10 cellular contexts compared by ENCODE assay signal in genomic region chr12:131947482-131948027, GRCh38. TPM values are rescaled to one million over a fixed set of nuclear protein-coding genes. Genes with fewer than 3 reads are reported as not detected.
A peak's percentile ranks its signal among the peaks of the same experiment; 100 is the strongest.
DNase-seq lines count a peak whose midpoint lies in the region; ATAC-seq and TF ChIP-seq lines count a peak whose summit lies in the region.
"Had no signal": no experiment of that assay in that cellular context is flagged by ENCODE, and none has a peak within 500 bp of the region (broad histone marks: within the 10 kb centered on the region; RNA-seq: fewer than 3 reads in every experiment).

No MANE protein-coding gene starts in this region.

- H3K4me1 ChIP-seq in A673 (ENCODE audit: insufficient read depth, low read length, poor library complexity, severe bottlenecking) (no peaks in the 10 kb centered on the region), lower lobe of right lung (peaks cover 33% of the 10 kb centered on the region)
- H3K4me1 ChIP-seq in naive thymus-derived CD4-positive, alpha-beta T cell (ENCODE audit: control insufficient read depth in 2 of 2, insufficient read depth in 2 of 2, low read length in 2 of 2) = peaks cover 7 to 8% of the 10 kb centered on the region in 2 donors

- no peak for TF ChIP-seq CTCF in A673 (conservative IDR thresholded peaks at IDR 0.05; ENCODE audit: low read depth, low read length)
- TF ChIP-seq CTCF in CD4-positive, alpha-beta T cell (IDR thresholded peaks at IDR 0.05) = no peak
- TF ChIP-seq CTCF in coronary artery (IDR thresholded peaks at IDR 0.05) = no peak
- TF ChIP-seq CTCF in lower lobe of right lung (IDR thresholded peaks at IDR 0.05) = no peak

- no TSS peak for BruUV-seq in A673 (replicated peaks; lab: Mats Ljungman, UMichigan)

- no peaks in the 10 kb centered on the region for H3K27me3 Mint-ChIP-seq in CD4-positive, alpha-beta T cell
- no peaks in the 10 kb centered on the region for H3K27me3 Mint-ChIP-seq in activated T-helper 17 cell treated with anti-CD3 and anti-CD28 coated beads, Interleukin-2, amount 50 U/mL, for 72 hours
- H3K27me3 Mint-ChIP-seq in naive thymus-derived CD4-positive, alpha-beta T cell = no peaks in the 10 kb centered on the region
- H3K27me3 Mint-ChIP-seq: type B pancreatic cell had no signal

- peak overlapping the region; percentile 51 for H3K27ac ChIP-seq in A673 (ENCODE audit: low read depth, low read length, poor library complexity, severe bottlenecking)
- H3K27ac ChIP-seq in CD4-positive, alpha-beta T cell (ENCODE audit: low read depth, low read length) = no peak overlapping the region
- H3K27ac ChIP-seq in naive thymus-derived CD4-positive, alpha-beta T cell (ENCODE audit: low read depth, low read length) = peak overlapping the region; percentile 37
- peak overlapping the region in 1 of 2 donors; percentile 56 for H3K27ac ChIP-seq in coronary artery
- H3K27ac ChIP-seq in lower lobe of right lung = no peak overlapping the region

- no peak for DNase-seq in A673 (ENCODE audit: low spot score)
- DNase-seq in CD4-positive, alpha-beta T cell = no peak
- no peak for DNase-seq in naive thymus-derived CD4-positive, alpha-beta T cell
- DNase-seq in coronary artery (ENCODE audit: low spot score) = no peak
- DNase-seq in lower lobe of right lung = no peak
- DNase-seq: left ventricle myocardium inferior, MM.1S had no signal

- POLR2A ChIA-PET in A673 (lab: Charles Lee; ENCODE audit: low non-redundant PET) = no interaction called here
- POLR2A ChIA-PET in CD4-positive, alpha-beta T cell (lab: Charles Lee) = no interaction called here
- POLR2A ChIA-PET in naive thymus-derived CD4-positive, alpha-beta T cell (lab: Charles Lee) = no interaction called here

- intact Hi-C loops in A673 (cut with micrococcal nuclease; ENCODE audit: unreplicated experiment) (no loop called here), lower lobe of right lung (cut with DNase I) (no loop called here)
- intact Hi-C loops in CD4-positive, alpha-beta T cell (cut with DNase I, micrococcal nuclease) = loop anchor here in 1 of 2 experiments (1.0 to 10.0 kb wide), 2 partner anchors 17 to 113 kb away; no protein-coding TSS in a partner anchor
- intact Hi-C loops in naive thymus-derived CD4-positive, alpha-beta T cell (cut with micrococcal nuclease) = loop anchor here (2.0 to 10.0 kb wide), 8 partner anchors 115 to 1075 kb away; partner anchors contain the start of genes RAN (in 1 of the 2) and SFSWAP (in 1 of the 2)

- CTCF ChIA-PET in A673 (lab: Charles Lee) = no interaction called here
- CTCF ChIA-PET in CD4-positive, alpha-beta T cell (lab: Charles Lee) = no interaction called here
- CTCF ChIA-PET in naive thymus-derived CD4-positive, alpha-beta T cell (lab: Charles Lee) = interaction anchor here (1.0 kb wide), 1 partner anchor 26 kb away, joined by 3 read pairs; no protein-coding TSS in a partner anchor

- peaks cover 13% of the 10 kb centered on the region for H3K36me3 Mint-ChIP-seq in CD4-positive, alpha-beta T cell (ENCODE audit: low read depth)
- peaks cover 31% of the 10 kb centered on the region for H3K36me3 Mint-ChIP-seq in activated T-helper 17 cell treated with anti-CD3 and anti-CD28 coated beads, Interleukin-2, amount 50 U/mL, for 72 hours (ENCODE audit: low read depth)
- peaks cover 0 to 14% (median 4%) of the 10 kb centered on the region in 5 donors for H3K36me3 Mint-ChIP-seq in naive thymus-derived CD4-positive, alpha-beta T cell

- H3K4me3 ChIP-seq in A673 (ENCODE audit: low read depth, low read length, poor library complexity, severe bottlenecking) = no peak overlapping the region
- H3K4me3 ChIP-seq in naive thymus-derived CD4-positive, alpha-beta T cell (ENCODE audit: low read length) = no peak overlapping the region
- no peak overlapping the region for H3K4me3 ChIP-seq in coronary artery
- no peak overlapping the region for H3K4me3 ChIP-seq in lower lobe of right lung
- H3K4me3 ChIP-seq: left ventricle myocardium inferior had no signal

- H3K9me3 Mint-ChIP-seq in CD4-positive, alpha-beta T cell = no peaks in the 10 kb centered on the region
- no peaks in the 10 kb centered on the region for H3K9me3 Mint-ChIP-seq in activated T-helper 17 cell treated with anti-CD3 and anti-CD28 coated beads, Interleukin-2, amount 50 U/mL, for 72 hours
- peaks cover 0 to 2% (median 0%) of the 10 kb centered on the region in 11 donors for H3K9me3 Mint-ChIP-seq in naive thymus-derived CD4-positive, alpha-beta T cell
- H3K9me3 Mint-ChIP-seq: type B pancreatic cell had no signal

- peak overlapping the region; percentile 17 for H3K4me3 Mint-ChIP-seq in CD4-positive, alpha-beta T cell
- H3K4me3 Mint-ChIP-seq in activated T-helper 17 cell treated with anti-CD3 and anti-CD28 coated beads, Interleukin-2, amount 50 U/mL, for 72 hours = peak overlapping the region; percentile 66
- peak overlapping the region in 5 of 10 donors; percentile 21 to 71 (median 43) for H3K4me3 Mint-ChIP-seq in naive thymus-derived CD4-positive, alpha-beta T cell
- H3K4me3 Mint-ChIP-seq: type B pancreatic cell had no signal

- ATAC-seq in CD4-positive, alpha-beta T cell (ENCODE audit: poor library complexity) = no peak
- no peak for ATAC-seq in activated T-helper 17 cell treated with anti-CD3 and anti-CD28 coated beads, Interleukin-2, amount 50 U/mL, for 72 hours (replicated peaks)
- no peak for ATAC-seq in naive thymus-derived CD4-positive, alpha-beta T cell
- ATAC-seq in GM19023 (IDR thresholded peaks at IDR 0.05; ENCODE audit: unreplicated experiment) (no peak), lower lobe of right lung (no peak)

- H3K9me3 ChIP-seq in A673 (ENCODE audit: low read depth, low read length, poor library complexity, severe bottlenecking) (no peaks in the 10 kb centered on the region), lower lobe of right lung (no peaks in the 10 kb centered on the region)
- H3K9me3 ChIP-seq in CD4-positive, alpha-beta T cell (ENCODE audit: control insufficient read depth, low read length) = no peaks in the 10 kb centered on the region
- H3K9me3 ChIP-seq in naive thymus-derived CD4-positive, alpha-beta T cell (ENCODE audit: control insufficient read depth in 2 of 3, low read length in 3 of 3) = no peaks in the 10 kb centered on the region
- H3K9me3 ChIP-seq: left ventricle myocardium inferior had no signal

- no peaks in the 10 kb centered on the region for H3K27me3 ChIP-seq in A673 (replicated peaks; ENCODE audit: insufficient read depth, low read depth, low read length, poor library complexity)
- H3K27me3 ChIP-seq in CD4-positive, alpha-beta T cell (ENCODE audit: control insufficient read depth, insufficient read depth, low read length) = no peaks in the 10 kb centered on the region
- no peaks in the 10 kb centered on the region for H3K27me3 ChIP-seq in naive thymus-derived CD4-positive, alpha-beta T cell (ENCODE audit: control insufficient read depth in 2 of 2, insufficient read depth in 2 of 2, low read length in 2 of 2)
- no peaks in the 10 kb centered on the region for H3K27me3 ChIP-seq in lower lobe of right lung (ENCODE audit: low read depth)

- H3K36me3 ChIP-seq in A673 (ENCODE audit: insufficient read depth, low read length, poor library complexity, severe bottlenecking) = peaks cover 14% of the 10 kb centered on the region
- H3K36me3 ChIP-seq in naive thymus-derived CD4-positive, alpha-beta T cell (ENCODE audit: control insufficient read depth in 2 of 3, insufficient read depth in 3 of 3, low read length in 3 of 3) = peaks cover 0 to 22% (median 0%) of the 10 kb centered on the region in 3 experiments
- peaks cover 26% of the 10 kb centered on the region for H3K36me3 ChIP-seq in lower lobe of right lung

- peak overlapping the region; percentile 87 for H3K27ac Mint-ChIP-seq in CD4-positive, alpha-beta T cell
- H3K27ac Mint-ChIP-seq in activated T-helper 17 cell treated with anti-CD3 and anti-CD28 coated beads, Interleukin-2, amount 50 U/mL, for 72 hours = peak overlapping the region; percentile 75
- peak overlapping the region; percentile 65 to 92 (median 88) for H3K27ac Mint-ChIP-seq in naive thymus-derived CD4-positive, alpha-beta T cell
- H3K27ac Mint-ChIP-seq: type B pancreatic cell had no signal

- H3K4me1 Mint-ChIP-seq in CD4-positive, alpha-beta T cell (ENCODE audit: low read depth) = peaks cover 30% of the 10 kb centered on the region
- peaks cover 11% of the 10 kb centered on the region for H3K4me1 Mint-ChIP-seq in activated T-helper 17 cell treated with anti-CD3 and anti-CD28 coated beads, Interleukin-2, amount 50 U/mL, for 72 hours
- peaks cover 19 to 31% (median 25%) of the 10 kb centered on the region in 7 donors for H3K4me1 Mint-ChIP-seq in naive thymus-derived CD4-positive, alpha-beta T cell

RNA-seq across cellular contexts. Expression of gene EP400, which starts 2.2 kb away (rescaled TPM):
- total RNA-seq in A673 (2021) (80.1 and 91.4 TPM in 2 replicates), lower lobe of right lung (46.2 TPM)
- total RNA-seq in CD4-positive, alpha-beta T cell = 10 to 100 TPM; 56.4 to 56.5 TPM
- 10 to 100 TPM; 47.1 to 60.0 TPM for total RNA-seq in activated T-helper 17 cell treated with anti-CD3 and anti-CD28 coated beads, Interleukin-2, amount 50 U/mL, for 72 hours
- 10 to 100 TPM; 62.2 to 86.8 (median 82.6) TPM for total RNA-seq in naive thymus-derived CD4-positive, alpha-beta T cell
- 1 to 10 TPM; 2.8 to 6.0 TPM for polyA plus RNA-seq in naive thymus-derived CD4-positive, alpha-beta T cell

RNA-seq across cellular contexts. Expression of gene PUS1, which starts 18.5 kb away (rescaled TPM):
- 83.3 and 103 TPM in 2 replicates for total RNA-seq in A673 (2021)
- total RNA-seq in CD4-positive, alpha-beta T cell = 10 to 100 TPM; 17.7 to 18.2 TPM
- 10 to 100 TPM; 31.5 to 75.2 TPM for total RNA-seq in activated T-helper 17 cell treated with anti-CD3 and anti-CD28 coated beads, Interleukin-2, amount 50 U/mL, for 72 hours
- total RNA-seq in naive thymus-derived CD4-positive, alpha-beta T cell = 10 to 100 TPM; 23.4 to 54.9 (median 49.2) TPM
- polyA plus RNA-seq in naive thymus-derived CD4-positive, alpha-beta T cell = 10 to 100 TPM; 15.0 to 37.1 TPM
- total RNA-seq in lower lobe of right lung = 19.1 TPM

RNA-seq across cellular contexts. Expression of gene ULK1, which starts 53.1 kb away (rescaled TPM):
- total RNA-seq in A673 (2021) (56.1 and 57.3 TPM in 2 replicates), lower lobe of right lung (32.2 TPM)
- 10 to 100 TPM; 85.0 to 91.6 TPM for total RNA-seq in CD4-positive, alpha-beta T cell
- total RNA-seq in activated T-helper 17 cell treated with anti-CD3 and anti-CD28 coated beads, Interleukin-2, amount 50 U/mL, for 72 hours = 10 to 100 TPM; 14.7 to 21.5 TPM
- total RNA-seq in naive thymus-derived CD4-positive, alpha-beta T cell = 100 to 1,000 TPM in 1 of 5 experiments, 10 to 100 TPM in 4; 33.9 to 109 (median 43.8) TPM
- polyA plus RNA-seq in naive thymus-derived CD4-positive, alpha-beta T cell = 1 to 10 TPM in 1 of 2 donors, under 1 TPM in 1; 0.28 to 1.6 TPM

Comparison
In these comparisons a context has a peak if more than half of its experiments do, and no peak if none do; other contexts are left out.
1. H3K27ac ChIP-seq: peak in A673 (single experiment) and naive thymus-derived CD4-positive, alpha-beta T cell (single experiment); none in CD4-positive, alpha-beta T cell (single experiment) and lower lobe of right lung (single experiment).
2. intact Hi-C loops: an anchor here in naive thymus-derived CD4-positive, alpha-beta T cell (2.0 to 10.0 kb wide); none called in A673 and lower lobe of right lung.
3. Peak in every context shown above with its lines, with median percentiles within 50 percentile points of each other: H3K27ac Mint-ChIP-seq.